In the genomic region with DNA sequence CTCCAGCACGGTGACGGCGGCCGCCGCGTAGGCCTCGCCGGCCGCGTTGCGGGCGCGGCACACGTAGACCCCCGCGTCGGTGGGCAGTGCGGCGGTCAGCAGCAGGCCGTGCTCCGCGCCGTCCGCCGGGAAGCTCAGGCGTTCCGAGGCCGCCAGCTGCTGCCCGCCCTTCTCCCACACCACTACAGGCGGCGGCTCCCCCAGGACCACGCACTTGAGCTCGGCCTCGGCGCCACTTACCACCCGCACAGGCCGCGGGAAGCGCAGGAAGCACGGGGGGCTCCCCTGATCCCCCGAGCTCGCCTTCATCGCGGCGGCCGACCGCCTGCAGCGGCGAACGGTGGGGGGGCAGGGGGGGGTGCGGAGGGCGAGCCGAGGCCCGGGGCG, we compare ENCODE assay signal across 8 cellular contexts. TPM values are rescaled to one million over a fixed set of nuclear protein-coding genes. Genes with fewer than 3 reads are reported as not detected.
DNase-seq lines count a peak whose midpoint lies in the region; ATAC-seq and TF ChIP-seq lines count a peak whose summit lies in the region.

No MANE protein-coding gene starts in this region.

- TF ChIP-seq POLR2A in Peyer's patch (IDR thresholded peaks at IDR 0.05) = no peak

- H3K27ac ChIP-seq in BLaER1 = peak overlapping the region; percentile 89
- peak overlapping the region; percentile 22 to 76 (median 70) for H3K27ac ChIP-seq in Peyer's patch
- peak overlapping the region; percentile 39 for H3K27ac ChIP-seq in fibroblast of lung (ENCODE audit: insufficient read depth, low read length)

- H3K9me3 Mint-ChIP-seq in activated T-cell treated with anti-CD3 and anti-CD28 coated beads, Interleukin-2, amount 50 U/mL, for 24 hours = no peaks in the 10 kb centered on the region

- ATAC-seq in GM21529 (IDR thresholded peaks at IDR 0.05; ENCODE audit: unreplicated experiment) = no peak
- ATAC-seq in HG03571 (IDR thresholded peaks at IDR 0.05; ENCODE audit: unreplicated experiment) = no peak

- H3K36me3 ChIP-seq in BLaER1 (peaks cover 23% of the 10 kb centered on the region), Peyer's patch (no peaks in the 10 kb centered on the region), fibroblast of lung (ENCODE audit: control insufficient read depth, insufficient read depth, low read length) (no peaks in the 10 kb centered on the region), neuron (ENCODE audit: insufficient read depth, low read length) (peaks cover 29% of the 10 kb centered on the region)

- H4K20me1 ChIP-seq in BLaER1 (peaks cover 47% of the 10 kb centered on the region), fibroblast of lung (ENCODE audit: control insufficient read depth, extremely low read depth, insufficient read depth, low read length) (no peaks in the 10 kb centered on the region)

- H2AFZ ChIP-seq in fibroblast of lung (ENCODE audit: low read length) (peak overlapping the region; percentile 51), neuron (ENCODE audit: low read depth, low read length) (peak overlapping the region; percentile 68)

- peaks cover 60% of the 10 kb centered on the region for H3K27me3 Mint-ChIP-seq in activated T-cell treated with anti-CD3 and anti-CD28 coated beads, Interleukin-2, amount 50 U/mL, for 24 hours

- H3K27me3 ChIP-seq in BLaER1 (no peaks in the 10 kb centered on the region), Peyer's patch (peaks cover 0 to 4% of the 10 kb centered on the region in 2 donors), fibroblast of lung (ENCODE audit: control insufficient read depth, insufficient read depth, low read length) (peaks cover 2% of the 10 kb centered on the region), neuron (ENCODE audit: insufficient read depth, low read length) (peaks cover 3% of the 10 kb centered on the region)

- H3K9me3 ChIP-seq in BLaER1 (no peaks in the 10 kb centered on the region), Peyer's patch (no peaks in the 10 kb centered on the region), fibroblast of lung (ENCODE audit: control insufficient read depth, insufficient read depth, low read depth, low read length) (no peaks in the 10 kb centered on the region), neuron (ENCODE audit: low read length) (no peaks in the 10 kb centered on the region)

- H3K4me1 Mint-ChIP-seq in activated T-cell treated with anti-CD3 and anti-CD28 coated beads, Interleukin-2, amount 50 U/mL, for 24 hours (ENCODE audit: low read depth) = peaks cover 3% of the 10 kb centered on the region

- H3K79me2 ChIP-seq in fibroblast of lung (ENCODE audit: control insufficient read depth, insufficient read depth, low read length) = no peaks in the 10 kb centered on the region

- H3K4me1 ChIP-seq in BLaER1 (peaks cover 45% of the 10 kb centered on the region), Peyer's patch (peaks cover 0 to 10% (median 0%) of the 10 kb centered on the region in 4 donors), fibroblast of lung (ENCODE audit: control insufficient read depth, extremely low read depth, insufficient read depth, low read length) (peaks cover 3% of the 10 kb centered on the region), neuron (ENCODE audit: insufficient read depth, low read length) (peaks cover 11% of the 10 kb centered on the region)

- no peak for DNase-seq in Peyer's patch
- peak; percentile 25 to 42 for DNase-seq in fibroblast of lung (ENCODE audit: low read depth in 2 of 2)
- DNase-seq in NCI-H2171 treated with DMSO at 0.1 percent for 48 hours (lab: John Stamatoyannopoulos, UW) = no peak
- DNase-seq in activated T-cell treated with anti-CD3 and anti-CD28 coated beads, Interleukin-2, amount 50 U/mL, for 24 hours = no peak

- H3K4me3 ChIP-seq in BLaER1 = peak overlapping the region; percentile 88
- H3K4me3 ChIP-seq in Peyer's patch = peak overlapping the region; percentile 37 to 66 (median 60)
- peak overlapping the region; percentile 34 to 68 (median 53) for H3K4me3 ChIP-seq in fibroblast of lung (replicated peaks in 1 of 4; ENCODE audit: control extremely low read depth in 1 of 4, insufficient read depth in 1 of 4, low read depth in 3 of 4, low read length in 4 of 4)
- peak overlapping the region; percentile 89 for H3K4me3 ChIP-seq in neuron (ENCODE audit: low read length)

- no peak for TF ChIP-seq CTCF in Peyer's patch (IDR thresholded peaks at IDR 0.05)
- TF ChIP-seq CTCF in fibroblast of lung (conservative IDR thresholded peaks at IDR 0.05 in 1 of 2, IDR thresholded peaks at IDR 0.05 in 1 of 2; ENCODE audit: low read depth in 1 of 2, low read length in 2 of 2) = no peak

- H3K27ac Mint-ChIP-seq in activated T-cell treated with anti-CD3 and anti-CD28 coated beads, Interleukin-2, amount 50 U/mL, for 24 hours = no peak overlapping the region

- no peaks in the 10 kb centered on the region for H3K36me3 Mint-ChIP-seq in activated T-cell treated with anti-CD3 and anti-CD28 coated beads, Interleukin-2, amount 50 U/mL, for 24 hours (ENCODE audit: low read depth)

- H3K9ac ChIP-seq in BLaER1 (peak overlapping the region; percentile 88), fibroblast of lung (ENCODE audit: insufficient read depth, low read length) (peak overlapping the region; percentile 64)

- peak overlapping the region; percentile 92 for H3K4me2 ChIP-seq in BLaER1
- H3K4me2 ChIP-seq in fibroblast of lung (ENCODE audit: extremely low read depth, insufficient read depth, low read length) = peak overlapping the region; percentile 51

- H3K4me3 Mint-ChIP-seq in activated T-cell treated with anti-CD3 and anti-CD28 coated beads, Interleukin-2, amount 50 U/mL, for 24 hours = no peak overlapping the region

RNA-seq across cellular contexts. Expression of a gene that starts 0.4 kb away (rescaled TPM):
- 10 to 100 TPM in 3 of 4 donors, 1 to 10 TPM in 1; 7.5 to 43.7 (median 21.2) TPM for total RNA-seq in Peyer's patch
- 28.7 and 34.4 TPM in 2 replicates for total RNA-seq in fibroblast of lung
- polyA plus RNA-seq in fibroblast of lung = 15.2 and 24.7 TPM in 2 replicates
- 22.6 and 32.7 TPM in 2 replicates for polyA plus RNA-seq in fibroblast of lung (2012)
- polyA minus RNA-seq in fibroblast of lung (ENCODE audit: low replicate concordance) = 41.1 and 60.3 TPM in 2 replicates

RNA-seq across cellular contexts. Expression of a gene that starts 1.2 kb away (rescaled TPM):
- total RNA-seq in Peyer's patch (not detected), fibroblast of lung (0.26 and 0.50 TPM in 2 replicates)
- 0.07 and 0.15 TPM in 2 replicates for polyA plus RNA-seq in fibroblast of lung
- 0.09 TPM in 1 of 2 replicates, not detected in the other for polyA plus RNA-seq in fibroblast of lung (2012)
- not detected in 2 replicates for polyA minus RNA-seq in fibroblast of lung (ENCODE audit: low replicate concordance)

RNA-seq across cellular contexts. Expression of a gene that starts 26.7 kb away (rescaled TPM):
- total RNA-seq in Peyer's patch (10 to 100 TPM; 19.4 to 62.6 (median 51.5) TPM), fibroblast of lung (12.8 and 16.8 TPM in 2 replicates)
- 5.6 and 6.7 TPM in 2 replicates for polyA plus RNA-seq in fibroblast of lung
- polyA plus RNA-seq in fibroblast of lung (2012) = 9.2 and 11.5 TPM in 2 replicates
- polyA minus RNA-seq in fibroblast of lung (ENCODE audit: low replicate concordance) = 35.3 and 36.3 TPM in 2 replicates

RNA-seq across cellular contexts. Expression of a gene that starts 27.1 kb away (rescaled TPM):
- total RNA-seq in Peyer's patch (10 to 100 TPM in 3 of 4 donors, 1 to 10 TPM in 1; 6.6 to 25.5 (median 13.9) TPM), fibroblast of lung (0.77 and 0.99 TPM in 2 replicates)
- polyA plus RNA-seq in fibroblast of lung = 0.49 and 0.70 TPM in 2 replicates
- polyA plus RNA-seq in fibroblast of lung (2012) = 0.80 and 1.1 TPM in 2 replicates
- polyA minus RNA-seq in fibroblast of lung (ENCODE audit: low replicate concordance) = 0.63 and 0.85 TPM in 2 replicates

RNA-seq across cellular contexts. Expression of a gene that starts 27.3 kb away (rescaled TPM):
- 100 to 1,000 TPM in 1 of 4 donors, 10 to 100 TPM in 3; 19.0 to 122 (median 90.5) TPM for total RNA-seq in Peyer's patch
- 46.0 and 58.8 TPM in 2 replicates for total RNA-seq in fibroblast of lung
- polyA plus RNA-seq in fibroblast of lung = 23.9 and 35.8 TPM in 2 replicates
- polyA plus RNA-seq in fibroblast of lung (2012) = 54.1 and 68.7 TPM in 2 replicates
- polyA minus RNA-seq in fibroblast of lung (ENCODE audit: low replicate concordance) = 20.2 and 29.3 TPM in 2 replicates

Comparison
In these comparisons a context has a peak if more than half of its experiments do, and no peak if none do; other contexts are left out.
1. H3K27ac ChIP-seq: peak in every context shown above with its lines; median percentile 89 in BLaER1; 70 in Peyer's patch; 39 in fibroblast of lung.
2. DNase-seq: peak in fibroblast of lung (2 of 2); none in Peyer's patch (0 of 3), NCI-H2171 treated with DMSO at 0.1 percent for 48 hours (single experiment) and activated T-cell treated with anti-CD3 and anti-CD28 coated beads, Interleukin-2, amount 50 U/mL, for 24 hours (single experiment).
3. Peak in every context shown above with its lines, with median percentiles within 50 percentile points of each other: H3K4me3 ChIP-seq.